Comparison of ENCODE assay signal across 1 cellular context in genomic region chr15:99424131-99424571, GRCh38.
TF ChIP-seq lines count a peak whose summit lies in the region.

No MANE protein-coding gene starts in this region.

TF ChIP-seq in IMR-90, 13 proteins besides CTCF, POLR2A, EP300 and RAD21:
- TF ChIP-seq SMC3 (IDR thresholded peaks at IDR 0.05; ENCODE audit: low read depth, low read length) = no peak
- no peak for TF ChIP-seq MXI1 (IDR thresholded peaks at IDR 0.05; ENCODE audit: borderline replicate concordance, low read depth, low read length)
- no peak for TF ChIP-seq FOS (IDR thresholded peaks at IDR 0.05; ENCODE audit: low read depth, low read length)
- no peak for TF ChIP-seq CHD1 (IDR thresholded peaks at IDR 0.05; ENCODE audit: low read depth, low read length)
- no peak for TF ChIP-seq CEBPB (IDR thresholded peaks at IDR 0.05; ENCODE audit: low read depth, low read length)
- no peak for TF ChIP-seq USF2 (IDR thresholded peaks at IDR 0.05; ENCODE audit: low read depth, low read length)
- no peak for TF ChIP-seq NFE2L2 (IDR thresholded peaks at IDR 0.05; ENCODE audit: low read depth, low read length)
- no peak for TF ChIP-seq BHLHE40 (IDR thresholded peaks at IDR 0.05; ENCODE audit: low read depth, low read length)
- no peak for TF ChIP-seq RCOR1 (IDR thresholded peaks at IDR 0.05; ENCODE audit: insufficient replicate concordance, low read length)
- TF ChIP-seq MAFK (IDR thresholded peaks at IDR 0.05; ENCODE audit: low read depth, low read length) = no peak
- TF ChIP-seq MAZ (IDR thresholded peaks at IDR 0.05; ENCODE audit: borderline replicate concordance, low read depth, low read length) = no peak
- TF ChIP-seq ELK1 (IDR thresholded peaks at IDR 0.05; ENCODE audit: borderline replicate concordance, low read depth, low read length) = no peak
- no peak for TF ChIP-seq RFX5 (IDR thresholded peaks at IDR 0.05; ENCODE audit: low read depth, low read length)
